24 cellular contexts compared by ENCODE assay signal in genomic region chr1:94621802-94622201, GRCh38.
DNase-seq lines count a peak whose midpoint lies in the region; ATAC-seq and TF ChIP-seq lines count a peak whose summit lies in the region.
"Had no signal": no experiment of that assay in that cellular context is flagged by ENCODE, and none has a peak within 500 bp of the region (broad histone marks: within the 10 kb centered on the region; RNA-seq: fewer than 3 reads in every experiment).

No MANE protein-coding gene starts in this region.

- H4K20me1 ChIP-seq in PC-3 (ENCODE audit: low read length) = no peaks in the 10 kb centered on the region

- CTCF ChIA-PET in PC-3 (lab: Charles Lee) = no interaction called here

- H3K4me3 Mint-ChIP-seq in type B pancreatic cell = no peak overlapping the region
- H3K4me3 Mint-ChIP-seq: activated CD8-positive, alpha-beta T cell treated with anti-CD3 and anti-CD28 coated beads, Interleukin-2, amount 10 ng/mL, durations not matched to agents 7 days and 5 days; brain; CD4-positive, CD25-positive, alpha-beta regulatory T cell; stimulated activated effector memory CD8-positive, alpha-beta T cell treated with anti-CD3 and anti-CD28 coated beads, Interleukin-12 subunit alpha, Interleukin-12 subunit beta, amount 100 ng/mL, for 72 hours; T-helper 1 cell treated with Interleukin-12 subunit alpha and Interleukin-12 subunit beta and Interleukin-4 antibody, amounts not matched to agents 30 μg/mL and 1 μg/mL, for 36 hours had no signal

- H3K4me1 ChIP-seq in PC-3 (ENCODE audit: insufficient read depth, low read length) = peaks cover 59% of the 10 kb centered on the region
- peaks cover 11% of the 10 kb centered on the region for H3K4me1 ChIP-seq in colonic mucosa
- peaks cover 51% of the 10 kb centered on the region for H3K4me1 ChIP-seq in mesodermal cell (ENCODE audit: control insufficient read depth, insufficient read depth, low read length, poor library complexity, severe bottlenecking)

- H3F3A ChIP-seq in PC-3 (ENCODE audit: low read length, unreplicated experiment) = peaks cover 3% of the 10 kb centered on the region

- no peaks in the 10 kb centered on the region for H3K9me2 ChIP-seq in PC-3 (replicated peaks; ENCODE audit: low read length)

- POLR2A ChIA-PET in PC-3 (lab: Charles Lee; ENCODE audit: unreplicated experiment) = no interaction called here

- H3K4me3 ChIP-seq in PC-3 (ENCODE audit: low read length) (no peak overlapping the region), colonic mucosa (no peak overlapping the region), mesodermal cell (ENCODE audit: extremely low read depth, insufficient read depth, low read length, poor library complexity, severe bottlenecking) (no peak overlapping the region)
- H3K4me3 ChIP-seq: lung, SJCRH30, vagina had no signal

- no peaks in the 10 kb centered on the region for H3K27me3 ChIP-seq in PC-3 (ENCODE audit: low read length)
- no peaks in the 10 kb centered on the region for H3K27me3 ChIP-seq in colonic mucosa
- H3K27me3 ChIP-seq: SJCRH30, vagina had no signal

- TF ChIP-seq CTCF in PC-3 (conservative IDR thresholded peaks at IDR 0.05; ENCODE audit: low read depth, low read length) = no peak
- TF ChIP-seq CTCF in colonic mucosa (IDR thresholded peaks at IDR 0.05) = no peak
- TF ChIP-seq CTCF in type B pancreatic cell (conservative IDR thresholded peaks at IDR 0.05) = no peak

- peaks cover 5% of the 10 kb centered on the region for H3K36me3 Mint-ChIP-seq in type B pancreatic cell
- H3K36me3 Mint-ChIP-seq: brain; CD4-positive, CD25-positive, alpha-beta regulatory T cell; stimulated activated effector memory CD8-positive, alpha-beta T cell treated with anti-CD3 and anti-CD28 coated beads, Interleukin-12 subunit alpha, Interleukin-12 subunit beta, amount 100 ng/mL, for 72 hours had no signal

- peak overlapping the region; percentile 66 for H3K27ac ChIP-seq in PC-3 (ENCODE audit: low read length)
- peak overlapping the region; percentile 8 for H3K27ac ChIP-seq in colonic mucosa
- peak overlapping the region; percentile 69 for H3K27ac ChIP-seq in mesodermal cell (ENCODE audit: low read depth, low read length, severe bottlenecking)
- H3K27ac ChIP-seq: SJCRH30, vagina had no signal

- ATAC-seq in PC-3 (peak; percentile 20), GM21529 (IDR thresholded peaks at IDR 0.05; ENCODE audit: unreplicated experiment) (no peak), left ventricle myocardium superior (no peak)
- ATAC-seq: activated CD8-positive, alpha-beta T cell treated with anti-CD3 and anti-CD28 coated beads, Interleukin-2, amount 10 ng/mL, durations not matched to agents 7 days and 5 days; Panc1; stimulated activated effector memory CD8-positive, alpha-beta T cell treated with anti-CD3 and anti-CD28 coated beads, Interleukin-12 subunit alpha, Interleukin-12 subunit beta, amount 100 ng/mL, for 72 hours had no signal

- H3K4me2 ChIP-seq in PC-3 (ENCODE audit: low read length) = peak overlapping the region; percentile 45

- no peak for DNase-seq in PC-3
- DNase-seq in colonic mucosa = peak; percentile 16
- no peak for DNase-seq in type B pancreatic cell (ENCODE audit: extremely low spot score, unreplicated experiment)
- no peak for DNase-seq in NCI-H187 (lab: John Stamatoyannopoulos, UW)
- no peak for DNase-seq in left ventricle myocardium superior
- DNase-seq: activated CD8-positive, alpha-beta T cell treated with anti-CD3 and anti-CD28 coated beads, Interleukin-2, amount 10 ng/mL, durations not matched to agents 7 days and 5 days; activated gamma-delta T cell treated with Interleukin-2 at 50 U/mL for 16 hours; CD4-positive, CD25-positive, alpha-beta regulatory T cell; DMS 273 treated with DMSO at 0.1 percent for 48 hours; effector memory CD4-positive, alpha-beta T cell; KBM-7; NCI-H2171; NCI-H524; retina; SJCRH30; stimulated activated CD4-positive, alpha-beta T cell treated with anti-CD3 and anti-CD28 coated beads, Interleukin-2, amount 100 ng/mL, for 48 hours had no signal

- H3K36me3 ChIP-seq in PC-3 (ENCODE audit: low read depth, low read length) (peaks cover 5% of the 10 kb centered on the region; the same call in 1 of the 2 replicates), colonic mucosa (no peaks in the 10 kb centered on the region), mesodermal cell (ENCODE audit: control insufficient read depth, insufficient read depth, low read length) (no peaks in the 10 kb centered on the region)
- H3K36me3 ChIP-seq: SJCRH30, vagina had no signal

- peaks cover 5% of the 10 kb centered on the region for H3K9me3 Mint-ChIP-seq in type B pancreatic cell
- H3K9me3 Mint-ChIP-seq: T-helper 1 cell treated with Interleukin-12 subunit alpha and Interleukin-12 subunit beta and Interleukin-4 antibody, amounts not matched to agents 30 μg/mL and 1 μg/mL, for 36 hours had no signal

- no TSS peak for BruUV-seq in PC-3 (replicated peaks; lab: Mats Ljungman, UMichigan)

- H2AFZ ChIP-seq in PC-3 (ENCODE audit: low read length) = no peak overlapping the region

- H3K9me3 ChIP-seq in PC-3 (ENCODE audit: low read length) = no peaks in the 10 kb centered on the region
- no peaks in the 10 kb centered on the region for H3K9me3 ChIP-seq in colonic mucosa
- H3K9me3 ChIP-seq in mesodermal cell (ENCODE audit: control insufficient read depth, low read length) = peaks cover 8% of the 10 kb centered on the region
- H3K9me3 ChIP-seq: vagina had no signal

- H3K9ac ChIP-seq in PC-3 (ENCODE audit: low read length) (no peak overlapping the region), colonic mucosa (ENCODE audit: low read depth in 2 of 2, low read length in 2 of 2) (no peak overlapping the region)

- no peaks in the 10 kb centered on the region for H3K79me2 ChIP-seq in PC-3 (ENCODE audit: low read length)

- H3K4me1 Mint-ChIP-seq in type B pancreatic cell (ENCODE audit: unreplicated experiment) = peaks cover 33% of the 10 kb centered on the region
- H3K4me1 Mint-ChIP-seq: CD4-positive, CD25-positive, alpha-beta regulatory T cell; stimulated activated effector memory CD8-positive, alpha-beta T cell treated with anti-CD3 and anti-CD28 coated beads, Interleukin-12 subunit alpha, Interleukin-12 subunit beta, amount 100 ng/mL, for 72 hours had no signal

- H3K27ac Mint-ChIP-seq in type B pancreatic cell = peak overlapping the region; percentile 87
- H3K27ac Mint-ChIP-seq: activated CD8-positive, alpha-beta T cell treated with anti-CD3 and anti-CD28 coated beads, Interleukin-2, amount 10 ng/mL, durations not matched to agents 7 days and 5 days; CD4-positive, CD25-positive, alpha-beta regulatory T cell; stimulated activated effector memory CD8-positive, alpha-beta T cell treated with anti-CD3 and anti-CD28 coated beads, Interleukin-12 subunit alpha, Interleukin-12 subunit beta, amount 100 ng/mL, for 72 hours; T-helper 1 cell treated with Interleukin-12 subunit alpha and Interleukin-12 subunit beta and Interleukin-4 antibody, amounts not matched to agents 30 μg/mL and 1 μg/mL, for 36 hours had no signal

- no peaks in the 10 kb centered on the region for H3K27me3 Mint-ChIP-seq in type B pancreatic cell
- H3K27me3 Mint-ChIP-seq: brain had no signal

- intact Hi-C loops in PC-3 (cut with micrococcal nuclease) = no loop called here
- intact Hi-C loops in colonic mucosa (cut with DNase I) = no loop called here
- intact Hi-C loops in left ventricle myocardium superior (cut with micrococcal nuclease) = no loop called here

Comparison
In these comparisons a context has a peak if more than half of its experiments do, and no peak if none do; other contexts are left out.
1. H3K27ac ChIP-seq: peak in every context shown above with its lines; median percentile 69 in mesodermal cell; 66 in PC-3; 8 in colonic mucosa.